Comparison of ENCODE assay signal across 20 cellular contexts in genomic region chr3:171854649-171855305, GRCh38. TPM values are rescaled to one million over a fixed set of nuclear protein-coding genes. Genes with fewer than 3 reads are reported as not detected.
"Had no signal": no experiment of that assay in that cellular context is flagged by ENCODE, and none has a peak within 500 bp of the region (broad histone marks: within the 10 kb centered on the region; RNA-seq: fewer than 3 reads in every experiment).

No MANE protein-coding gene starts in this region.

- H3K9me3 ChIP-seq: ovary had no signal

- H3K36me3 ChIP-seq: cardiac muscle cell, gastroesophageal sphincter, heart right ventricle, lower lobe of right lung, ovary had no signal

- H3K27ac Mint-ChIP-seq: activated CD8-positive, alpha-beta memory T cell treated with anti-CD3 and anti-CD28 coated beads, Interleukin-2, amount 10 ng/mL, durations not matched to agents 7 days and 5 days; activated naive CD4-positive, alpha-beta T cell treated with anti-CD3 and anti-CD28 coated beads, Interleukin-2, amount 10 ng/mL, durations not matched to agents 7 days and 5 days; activated T-helper 2 cell treated with anti-CD3 and anti-CD28 coated beads, Interferon-gamma antibody, Interleukin-2, Interleukin-4, amounts not matched to agents 10 μg/mL and 5 μg/mL and 100 μg/mL, durations not matched to agents 14 hours and 24 hours and 36 hours; mesothelial cell of epicardium; stimulated activated naive CD8-positive, alpha-beta T cell treated with anti-CD3 and anti-CD28 coated beads, Interleukin-15, Interleukin-2, amounts not matched to agents 100 ng/mL and 50 ng/mL, for 24 hours; type B pancreatic cell had no signal

- DNase-seq: activated CD4-positive, alpha-beta T cell treated with anti-CD3 and anti-CD28 coated beads, Interleukin-2, amount 50 U/mL, for 48 hours; activated CD8-positive, alpha-beta memory T cell treated with anti-CD3 and anti-CD28 coated beads, Interleukin-2, amount 10 ng/mL, durations not matched to agents 7 days and 5 days; activated naive CD4-positive, alpha-beta T cell treated with anti-CD3 and anti-CD28 coated beads, Interleukin-2, amount 10 ng/mL, durations not matched to agents 7 days and 5 days; activated T-cell treated with anti-CD3 and anti-CD28 coated beads, Interleukin-2, amount 50 U/mL, for 1 hour; heart right ventricle; left cardiac atrium; lower lobe of right lung; ovary had no signal

- ATAC-seq: activated CD8-positive, alpha-beta memory T cell treated with anti-CD3 and anti-CD28 coated beads, Interleukin-2, amount 10 ng/mL, durations not matched to agents 7 days and 5 days; gastroesophageal sphincter; heart right ventricle; left cardiac atrium; lower lobe of right lung; sciatic nerve had no signal

- H3K27me3 ChIP-seq: cardiac muscle cell, gastroesophageal sphincter, heart right ventricle, ovary had no signal

- H3K4me3 Mint-ChIP-seq: activated CD8-positive, alpha-beta memory T cell treated with anti-CD3 and anti-CD28 coated beads, Interleukin-2, amount 10 ng/mL, durations not matched to agents 7 days and 5 days; activated naive CD4-positive, alpha-beta T cell treated with anti-CD3 and anti-CD28 coated beads, Interleukin-2, amount 10 ng/mL, durations not matched to agents 7 days and 5 days; mesothelial cell of epicardium; stimulated activated naive CD8-positive, alpha-beta T cell treated with anti-CD3 and anti-CD28 coated beads, Interleukin-15, Interleukin-2, amounts not matched to agents 100 ng/mL and 50 ng/mL, for 24 hours; type B pancreatic cell had no signal

- H3K27ac ChIP-seq: cardiac muscle cell, gastroesophageal sphincter, heart right ventricle, lower lobe of right lung, ovary, VCaP had no signal

- H3K36me3 Mint-ChIP-seq: activated naive CD4-positive, alpha-beta T cell treated with anti-CD3 and anti-CD28 coated beads, Interleukin-2, amount 10 ng/mL, durations not matched to agents 7 days and 5 days had no signal

- H3K27me3 Mint-ChIP-seq: type B pancreatic cell had no signal

- H3K4me3 ChIP-seq: cardiac muscle cell, gastroesophageal sphincter, heart right ventricle, lower lobe of right lung, ovary had no signal

- H3K4me1 Mint-ChIP-seq: activated CD8-positive, alpha-beta memory T cell treated with anti-CD3 and anti-CD28 coated beads, Interleukin-2, amount 10 ng/mL, durations not matched to agents 7 days and 5 days; activated naive CD4-positive, alpha-beta T cell treated with anti-CD3 and anti-CD28 coated beads, Interleukin-2, amount 10 ng/mL, durations not matched to agents 7 days and 5 days had no signal

RNA-seq across cellular contexts. Expression of gene TMEM212, which starts 11.6 kb away (rescaled TPM):
- total RNA-seq: activated CD8-positive, alpha-beta memory T cell treated with anti-CD3 and anti-CD28 coated beads, Interleukin-2, amount 10 ng/mL, durations not matched to agents 7 days and 5 days; astrocyte; cardiac muscle cell; dermis microvascular lymphatic vessel endothelial cell; gastroesophageal sphincter; heart right ventricle; left cardiac atrium; mesothelial cell of epicardium; pulmonary artery endothelial cell; sciatic nerve; temporal lobe had no signal
